1 cellular context compared by ENCODE assay signal in genomic region chr11:65965986-65966762, GRCh38.
TF ChIP-seq lines count a peak whose summit lies in the region.

No MANE protein-coding gene starts in this region.

TF ChIP-seq in HepG2, 621 proteins besides CTCF, POLR2A, EP300 and RAD21:
- TF ChIP-seq AGO2 (optimal IDR thresholded peaks at IDR 0.05; ENCODE audit: low read depth, low read length) = peak; percentile 23
- no peak for TF ChIP-seq TARDBP (CRISPR knock-in tag; IDR thresholded peaks at IDR 0.05)
